ENCODE assay signal across 8 cellular contexts in the genomic region with DNA sequence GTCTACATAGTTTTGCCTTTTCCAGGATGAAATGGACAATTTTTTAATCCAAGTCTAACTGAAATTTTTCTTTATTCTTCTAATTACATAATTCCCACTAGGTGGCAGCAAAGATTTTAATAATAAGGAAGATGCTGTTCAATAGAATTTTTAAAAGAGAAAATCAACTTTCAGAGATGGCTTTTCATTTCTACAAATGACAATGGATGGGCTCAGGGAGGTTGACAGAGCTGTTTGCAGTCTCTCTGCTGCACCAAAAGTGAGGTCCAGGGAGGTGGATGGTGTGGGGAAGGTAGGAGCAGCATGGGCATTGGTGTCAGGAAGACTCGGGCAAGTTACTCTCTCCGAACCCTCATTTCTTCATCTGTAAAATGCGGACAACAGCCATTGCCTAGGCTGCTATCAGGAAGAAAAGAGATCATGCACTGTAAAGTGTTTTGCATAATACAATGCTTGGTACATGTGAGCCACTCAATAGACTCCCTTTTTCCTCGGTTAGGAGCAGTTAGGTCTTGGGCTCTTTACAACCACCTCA.
DNase-seq lines count a peak whose midpoint lies in the region; ATAC-seq, FAIRE-seq and TF ChIP-seq lines count a peak whose summit lies in the region.

No MANE protein-coding gene starts in this region.

- H2BK120ac ChIP-seq in H9 (ENCODE audit: low read depth, low read length, poor library complexity, severe bottlenecking): no peak overlapping the region

- H3K9ac ChIP-seq in H9 (ENCODE audit: extremely low read depth, insufficient read length, low read length) (no peak overlapping the region), parathyroid adenoma (no peak overlapping the region)

- in situ Hi-C loops in GM13976 (cut with MboI; ENCODE audit: low sequenced_read_pairs, unreplicated experiment): loop anchor here (10.0 kb wide), 1 partner anchor 144 kb away; no protein-coding TSS in a partner anchor

- H3K9me3 ChIP-seq in AG04450 (ENCODE audit: control insufficient read depth, insufficient read depth, low read length): no peaks in the 10 kb centered on the region
- no peaks in the 10 kb centered on the region for H3K9me3 ChIP-seq in H9 (ENCODE audit: control insufficient read depth, low read depth, low read length)
- H3K9me3 ChIP-seq in esophagus muscularis mucosa: no peaks in the 10 kb centered on the region
- no peaks in the 10 kb centered on the region for H3K9me3 ChIP-seq in parathyroid adenoma (ENCODE audit: control insufficient read depth, low read length)

- no peaks in the 10 kb centered on the region for H3K27me3 Mint-ChIP-seq in H9 (ENCODE audit: low read depth)

- no peak overlapping the region for H3K14ac ChIP-seq in H9 (ENCODE audit: insufficient read depth, low read length)

- H3K27me3 ChIP-seq in AG04450 (ENCODE audit: control insufficient read depth, insufficient read depth, low read length) (peaks cover 5% of the 10 kb centered on the region), H9 (ENCODE audit: insufficient read depth, low read length) (no peaks in the 10 kb centered on the region), esophagus muscularis mucosa (no peaks in the 10 kb centered on the region), parathyroid adenoma (ENCODE audit: control insufficient read depth, insufficient read depth, low read length) (no peaks in the 10 kb centered on the region)

- TF ChIP-seq CTCF in AG04450 (IDR thresholded peaks at IDR 0.05; ENCODE audit: low read depth, low read length) (peak; percentile 39), H9 (conservative IDR thresholded peaks at IDR 0.05) (peak; percentile 69), esophagus muscularis mucosa (IDR thresholded peaks at IDR 0.05) (peak; percentile 46 to 57 (median 55)), parathyroid adenoma (IDR thresholded peaks at IDR 0.05) (peak; percentile 47), GM13976 (IDR thresholded peaks at IDR 0.05; ENCODE audit: borderline replicate concordance, control extremely low read depth, extremely low read depth, insufficient read depth, missing control alignments) (no peak)

- DNase-seq in AG04450 (ENCODE audit: low read depth, low spot score) (no peak), H9 (no peak), RCC 7860 (ENCODE audit: low spot score) (peak; percentile 44), esophagus muscularis mucosa (ENCODE audit: extremely low spot score) (no peak), GM13976 (ENCODE audit: low spot score) (no peak)

- no peak for TF ChIP-seq POLR2A in esophagus muscularis mucosa (IDR thresholded peaks at IDR 0.05; ENCODE audit: low read depth)

- no peak overlapping the region for H3T11ph ChIP-seq in H9 (ENCODE audit: low read length)

- H2BK15ac ChIP-seq in H9 (ENCODE audit: low read depth, low read length): no peak overlapping the region

- H2BK20ac ChIP-seq in H9 (ENCODE audit: low read depth, low read length, poor library complexity, severe bottlenecking): no peak overlapping the region

- FAIRE-seq in RCC 7860 (lab: Jason Lieb, UNC): peak; percentile 75

- no peaks in the 10 kb centered on the region for H3K23me2 ChIP-seq in H9 (ENCODE audit: insufficient read length, low read depth, low read length, poor library complexity, severe bottlenecking)

- no peak overlapping the region for H4K8ac ChIP-seq in H9 (replicated peaks; ENCODE audit: insufficient read length, low read depth, low read length)

- TF ChIP-seq EP300 in esophagus muscularis mucosa (IDR thresholded peaks at IDR 0.05): no peak

- no peaks in the 10 kb centered on the region for H3K4me1 Mint-ChIP-seq in H9

- POLR2A ChIA-PET in AG04450 (lab: Yijun Ruan, JAX): no interaction called here

- H3K79me2 ChIP-seq in H9 (ENCODE audit: insufficient read depth, low read length) (no peaks in the 10 kb centered on the region), parathyroid adenoma (no peaks in the 10 kb centered on the region)

- H2AFZ ChIP-seq in H9 (ENCODE audit: low read length): no peak overlapping the region
- peak overlapping the region; percentile 51 for H2AFZ ChIP-seq in parathyroid adenoma

- H3K4me1 ChIP-seq in H9 (ENCODE audit: insufficient read depth, low read length) (no peaks in the 10 kb centered on the region), esophagus muscularis mucosa (peaks cover 23 to 60% (median 24%) of the 10 kb centered on the region in 4 donors), parathyroid adenoma (peaks cover 9% of the 10 kb centered on the region)

- no peak overlapping the region for H2BK5ac ChIP-seq in H9 (ENCODE audit: insufficient read length, low read length)

- no peak overlapping the region for H2AK5ac ChIP-seq in H9 (ENCODE audit: insufficient read length, low read length)

- H3K4ac ChIP-seq in H9 (ENCODE audit: low read depth, low read length): no peak overlapping the region

- no peak overlapping the region for H4K91ac ChIP-seq in H9 (ENCODE audit: insufficient read length, low read depth, low read length)

- H3K9me3 Mint-ChIP-seq in H9: no peaks in the 10 kb centered on the region

- H4K5ac ChIP-seq in H9 (ENCODE audit: insufficient read length, low read depth, low read length): no peak overlapping the region

- H3K18ac ChIP-seq in H9 (ENCODE audit: insufficient read length, low read depth, low read length): no peak overlapping the region

- CTCF ChIA-PET in AG04450 (lab: Charles Lee): interaction anchor here (0.7 to 8.0 kb wide), 19 partner anchors 9 to 329 kb away, joined by 3 to 92 read pairs (median 6); a partner anchor contains a TSS

- WGBS in H9 (ENCODE audit: extremely low coverage, insufficient read length, low lambda C conversion rate): no CpG with 5 or more reads among the region's 4 CpGs
- 30% methylated on average over 4 of the region's 4 CpGs for WGBS in esophagus muscularis mucosa

- intact Hi-C loops in esophagus muscularis mucosa (cut with DNase I): loop anchor here (5.0 kb wide), 3 partner anchors 151 to 576 kb away; no protein-coding TSS in a partner anchor

- H3K23ac ChIP-seq in H9 (ENCODE audit: insufficient read length, low read depth, low read length): no peak overlapping the region

- no peak overlapping the region for H3K27ac Mint-ChIP-seq in H9

- no peak overlapping the region for H3K56ac ChIP-seq in H9 (ENCODE audit: insufficient read length, low read depth, low read length)

- H2BK12ac ChIP-seq in H9 (ENCODE audit: insufficient read length, low read depth, low read length): no peak overlapping the region

- no peaks in the 10 kb centered on the region for H3K36me3 Mint-ChIP-seq in H9 (ENCODE audit: insufficient read depth in 1 of 3, low read depth in 3 of 3)

- no peak for ATAC-seq in HG03175 (IDR thresholded peaks at IDR 0.05; ENCODE audit: unreplicated experiment)
- no peak for ATAC-seq in HG02642 (IDR thresholded peaks at IDR 0.05; ENCODE audit: poor library complexity, unreplicated experiment)

- no peaks in the 10 kb centered on the region for H3K79me1 ChIP-seq in H9 (ENCODE audit: insufficient read depth, low read depth, low read length, poor library complexity, severe bottlenecking)

- no peak overlapping the region for H3K4me3 Mint-ChIP-seq in H9

- H3K36me3 ChIP-seq in esophagus muscularis mucosa: peaks cover 0 to 17% (median 1%) of the 10 kb centered on the region in 4 donors
- no peaks in the 10 kb centered on the region for H3K36me3 ChIP-seq in parathyroid adenoma (ENCODE audit: control insufficient read depth, insufficient read depth, low read length)

- H3K4me3 ChIP-seq in AG04450 (ENCODE audit: low read depth, low read length) (peak overlapping the region; percentile 43), esophagus muscularis mucosa (peak overlapping the region; percentile 28 to 52 (median 38)), parathyroid adenoma (ENCODE audit: low read depth, low read length) (peak overlapping the region; percentile 36)

- no peaks in the 10 kb centered on the region for H4K20me1 ChIP-seq in H9 (ENCODE audit: control insufficient read depth, insufficient read depth, insufficient read length)

- H3K4me2 ChIP-seq in H9 (ENCODE audit: insufficient read depth, insufficient read length, low read length) (no peak overlapping the region), parathyroid adenoma (ENCODE audit: low read length) (peak overlapping the region; percentile 58)

- no peak overlapping the region for H3K27ac ChIP-seq in AG04450 (ENCODE audit: low read depth, low read length)
- no peak overlapping the region for H3K27ac ChIP-seq in H9 (ENCODE audit: insufficient read length, low read depth, low read length)
- H3K27ac ChIP-seq in esophagus muscularis mucosa (replicated peaks in 1 of 4): peak overlapping the region; percentile 42 to 64 (median 55)
- H3K27ac ChIP-seq in parathyroid adenoma: peak overlapping the region; percentile 37

Comparison
In these comparisons a context has a peak if more than half of its experiments do, and no peak if none do; other contexts are left out.
1. H3K27ac ChIP-seq: peak in esophagus muscularis mucosa (4 of 4) and parathyroid adenoma (single experiment); none in AG04450 (single experiment) and H9 (single experiment).
2. Peak in every context shown above with its lines, with median percentiles within 50 percentile points of each other: H3K4me3 ChIP-seq.